In the genomic region with DNA sequence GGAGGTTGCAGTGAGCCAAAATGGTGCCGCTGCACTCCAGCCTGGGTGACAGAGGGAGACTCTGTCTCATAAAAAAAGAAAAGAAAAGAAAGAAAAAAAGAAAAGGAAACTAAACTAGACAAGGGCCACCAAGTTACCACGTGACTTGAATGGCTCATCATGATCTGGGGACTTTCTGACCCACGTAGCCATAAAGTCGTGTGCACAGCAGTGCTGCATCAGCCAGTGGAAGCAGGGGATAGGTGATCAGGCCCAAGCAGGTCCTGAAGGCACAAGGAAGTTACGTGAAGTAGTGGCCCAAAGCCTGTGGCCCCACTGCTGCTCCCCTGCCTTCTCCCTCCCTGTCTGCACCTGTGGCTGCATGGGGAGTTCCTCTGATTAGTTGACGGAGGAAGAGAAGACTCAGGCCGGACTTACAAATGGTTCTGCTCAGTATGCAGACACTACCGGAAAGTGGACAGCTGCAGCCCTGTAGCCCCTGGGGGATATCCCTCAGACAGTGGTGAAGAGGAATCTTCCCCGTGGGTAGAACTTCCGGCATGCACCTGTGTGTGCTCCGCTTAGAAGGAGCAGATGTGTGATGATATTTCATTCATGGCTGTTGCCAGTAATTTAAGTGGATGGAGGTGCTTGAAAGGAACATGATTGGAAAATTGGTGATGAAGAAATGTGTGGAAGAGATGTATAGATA, we compare ENCODE assay signal across 1 cellular context.
TF ChIP-seq lines count a peak whose summit lies in the region.

No MANE protein-coding gene starts in this region.

TF ChIP-seq in GM12878, 131 proteins besides CTCF, POLR2A, EP300 and RAD21:
- TF ChIP-seq ZSCAN29 (IDR thresholded peaks at IDR 0.05): no peak
- TF ChIP-seq TCF3 (IDR thresholded peaks at IDR 0.05; ENCODE audit: borderline replicate concordance, insufficient read depth, low read depth, low read length): no peak
- peak; percentile 85 for TF ChIP-seq RAD51 (IDR thresholded peaks at IDR 0.05)
- no peak for TF ChIP-seq PML (IDR thresholded peaks at IDR 0.05; ENCODE audit: low read length)
- TF ChIP-seq, protein P1, sequence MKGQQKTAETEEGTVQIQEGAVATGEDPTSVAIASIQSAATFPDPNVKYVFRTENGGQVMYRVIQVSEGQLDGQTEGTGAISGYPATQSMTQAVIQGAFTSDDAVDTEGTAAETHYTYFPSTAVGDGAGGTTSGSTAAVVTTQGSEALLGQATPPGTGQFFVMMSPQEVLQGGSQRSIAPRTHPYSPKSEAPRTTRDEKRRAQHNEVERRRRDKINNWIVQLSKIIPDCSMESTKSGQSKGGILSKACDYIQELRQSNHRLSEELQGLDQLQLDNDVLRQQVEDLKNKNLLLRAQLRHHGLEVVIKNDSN (IDR thresholded peaks at IDR 0.05; ENCODE audit: borderline replicate concordance, extremely low read length, insufficient read depth, low read depth, low read length): no peak
- TF ChIP-seq, protein P2, sequence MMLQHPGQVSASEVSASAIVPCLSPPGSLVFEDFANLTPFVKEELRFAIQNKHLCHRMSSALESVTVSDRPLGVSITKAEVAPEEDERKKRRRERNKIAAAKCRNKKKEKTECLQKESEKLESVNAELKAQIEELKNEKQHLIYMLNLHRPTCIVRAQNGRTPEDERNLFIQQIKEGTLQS (IDR thresholded peaks at IDR 0.05; ENCODE audit: borderline replicate concordance, extremely low read depth, low read depth, low read length): no peak
- TF ChIP-seq MEF2A (IDR thresholded peaks at IDR 0.05; ENCODE audit: insufficient read depth, low read depth, low read length): no peak
- TF ChIP-seq TBL1XR1 (IDR thresholded peaks at IDR 0.05; ENCODE audit: low read depth, low read length): no peak
- 0 out of 2 replicates have a peak, but pooled peaks have one; percentile 15 for TF ChIP-seq TCF12 (IDR thresholded peaks at IDR 0.05; ENCODE audit: low read depth, low read length)
- TF ChIP-seq RB1 (IDR thresholded peaks at IDR 0.05; ENCODE audit: borderline replicate concordance): no peak
- peak in 1 of 2 experiments; percentile 56; a peak in 1 of 4 replicates for TF ChIP-seq BHLHE40 (IDR thresholded peaks at IDR 0.05; ENCODE audit: borderline replicate concordance in 1 of 2, low read depth in 2 of 2, low read length in 1 of 2)
- TF ChIP-seq, protein P3, sequence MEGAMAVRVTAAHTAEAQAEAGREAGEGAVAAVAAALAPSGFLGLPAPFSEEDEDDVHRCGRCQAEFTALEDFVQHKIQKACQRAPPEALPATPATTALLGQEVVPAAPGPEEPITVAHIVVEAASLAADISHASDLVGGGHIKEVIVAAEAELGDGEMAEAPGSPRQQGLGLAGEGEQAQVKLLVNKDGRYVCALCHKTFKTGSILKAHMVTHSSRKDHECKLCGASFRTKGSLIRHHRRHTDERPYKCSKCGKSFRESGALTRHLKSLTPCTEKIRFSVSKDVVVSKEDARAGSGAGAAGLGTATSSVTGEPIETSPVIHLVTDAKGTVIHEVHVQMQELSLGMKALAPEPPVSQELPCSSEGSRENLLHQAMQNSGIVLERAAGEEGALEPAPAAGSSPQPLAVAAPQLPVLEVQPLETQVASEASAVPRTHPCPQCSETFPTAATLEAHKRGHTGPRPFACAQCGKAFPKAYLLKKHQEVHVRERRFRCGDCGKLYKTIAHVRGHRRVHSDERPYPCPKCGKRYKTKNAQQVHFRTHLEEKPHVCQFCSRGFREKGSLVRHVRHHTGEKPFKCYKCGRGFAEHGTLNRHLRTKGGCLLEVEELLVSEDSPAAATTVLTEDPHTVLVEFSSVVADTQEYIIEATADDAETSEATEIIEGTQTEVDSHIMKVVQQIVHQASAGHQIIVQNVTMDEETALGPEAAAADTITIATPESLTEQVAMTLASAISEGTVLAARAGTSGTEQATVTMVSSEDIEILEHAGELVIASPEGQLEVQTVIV (IDR thresholded peaks at IDR 0.05; ENCODE audit: borderline replicate concordance, partially characterized antibody): no peak
- TF ChIP-seq ZNF217 (IDR thresholded peaks at IDR 0.05): no peak
- no peak for TF ChIP-seq PAX5 (IDR thresholded peaks at IDR 0.05; ENCODE audit: borderline replicate concordance, low read depth, low read length)
- no peak for TF ChIP-seq ZNF384 (IDR thresholded peaks at IDR 0.05; ENCODE audit: borderline replicate concordance, low read depth, low read length)
- no peak for TF ChIP-seq ZNF274 (IDR thresholded peaks at IDR 0.05; ENCODE audit: insufficient read depth, insufficient read length)
- no peak for TF ChIP-seq POU2F2 (IDR thresholded peaks at IDR 0.05; ENCODE audit: borderline replicate concordance, low read depth, low read length)
- TF ChIP-seq, protein P4, sequence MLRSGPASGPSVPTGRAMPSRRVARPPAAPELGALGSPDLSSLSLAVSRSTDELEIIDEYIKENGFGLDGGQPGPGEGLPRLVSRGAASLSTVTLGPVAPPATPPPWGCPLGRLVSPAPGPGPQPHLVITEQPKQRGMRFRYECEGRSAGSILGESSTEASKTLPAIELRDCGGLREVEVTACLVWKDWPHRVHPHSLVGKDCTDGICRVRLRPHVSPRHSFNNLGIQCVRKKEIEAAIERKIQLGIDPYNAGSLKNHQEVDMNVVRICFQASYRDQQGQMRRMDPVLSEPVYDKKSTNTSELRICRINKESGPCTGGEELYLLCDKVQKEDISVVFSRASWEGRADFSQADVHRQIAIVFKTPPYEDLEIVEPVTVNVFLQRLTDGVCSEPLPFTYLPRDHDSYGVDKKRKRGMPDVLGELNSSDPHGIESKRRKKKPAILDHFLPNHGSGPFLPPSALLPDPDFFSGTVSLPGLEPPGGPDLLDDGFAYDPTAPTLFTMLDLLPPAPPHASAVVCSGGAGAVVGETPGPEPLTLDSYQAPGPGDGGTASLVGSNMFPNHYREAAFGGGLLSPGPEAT (IDR thresholded peaks at IDR 0.05; ENCODE audit: low read depth): 0 out of 2 replicates have a peak, but pooled peaks have one; percentile 19
- TF ChIP-seq NFYA (IDR thresholded peaks at IDR 0.05; ENCODE audit: borderline replicate concordance, low read depth, low read length): no peak
- TF ChIP-seq, protein P5, sequence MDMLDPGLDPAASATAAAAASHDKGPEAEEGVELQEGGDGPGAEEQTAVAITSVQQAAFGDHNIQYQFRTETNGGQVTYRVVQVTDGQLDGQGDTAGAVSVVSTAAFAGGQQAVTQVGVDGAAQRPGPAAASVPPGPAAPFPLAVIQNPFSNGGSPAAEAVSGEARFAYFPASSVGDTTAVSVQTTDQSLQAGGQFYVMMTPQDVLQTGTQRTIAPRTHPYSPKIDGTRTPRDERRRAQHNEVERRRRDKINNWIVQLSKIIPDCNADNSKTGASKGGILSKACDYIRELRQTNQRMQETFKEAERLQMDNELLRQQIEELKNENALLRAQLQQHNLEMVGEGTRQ (IDR thresholded peaks at IDR 0.05; ENCODE audit: borderline replicate concordance, low read depth, low read length): no peak
